15 cellular contexts compared by ENCODE assay signal in genomic region chr18:32724071-32724696, GRCh38.
"Had no signal": no experiment of that assay in that cellular context is flagged by ENCODE, and none has a peak within 500 bp of the region (broad histone marks: within the 10 kb centered on the region; RNA-seq: fewer than 3 reads in every experiment).

No MANE protein-coding gene starts in this region.

- H3K4me3 ChIP-seq: thyroid gland had no signal

- H3K9me3 ChIP-seq: thyroid gland had no signal

- H3K4me1 ChIP-seq: foreskin keratinocyte had no signal

- DNase-seq: activated CD4-positive, CD25-positive, alpha-beta regulatory T cell treated with anti-CD3 and anti-CD28 coated beads, Interleukin-2, amount 50 U/mL, for 72 hours; activated naive CD4-positive, alpha-beta T cell treated with anti-CD3 and anti-CD28 coated beads for 36 hours; dermis blood vessel endothelial cell; effector memory CD8-positive, alpha-beta T cell; foreskin keratinocyte; glutamatergic neuron; hypothalamus; mesenchymal stem cell; natural killer cell; nucleus accumbens; posterior cingulate gyrus; retina; stimulated activated CD4-positive, alpha-beta T cell treated with anti-CD3 and anti-CD28 coated beads, Interleukin-2, amount 100 ng/mL, for 48 hours; thyroid gland had no signal

- H3K36me3 ChIP-seq: thyroid gland had no signal

- H3K27ac ChIP-seq: foreskin keratinocyte, thyroid gland had no signal

- ATAC-seq: effector memory CD8-positive, alpha-beta T cell; foreskin keratinocyte; natural killer cell; stimulated activated memory B cell treated with anti-CD40 and anti-IgM and Interleukin-4, amounts not matched to agents 10 μg/mL and 1 μg/mL and 100 μg/mL, for 72 hours had no signal
